Comparison of ENCODE assay signal across 8 cellular contexts in genomic region chr7:100583132-100584045, GRCh38. TPM values are rescaled to one million over a fixed set of nuclear protein-coding genes. Genes with fewer than 3 reads are reported as not detected.
DNase-seq lines count a peak whose midpoint lies in the region; ATAC-seq, FAIRE-seq and TF ChIP-seq lines count a peak whose summit lies in the region.

No MANE protein-coding gene starts in this region.

- H3K9me3 ChIP-seq in T-helper 17 cell (ENCODE audit: control insufficient read depth, low read length, poor library complexity, severe bottlenecking): no peaks in the 10 kb centered on the region
- no peaks in the 10 kb centered on the region for H3K9me3 ChIP-seq in HepG2 (ENCODE audit: low read length)

- TF ChIP-seq EP300 in HepG2 (IDR thresholded peaks at IDR 0.05; ENCODE audit: low read depth in 2 of 2, low read length in 2 of 2) (no peak), HepG2 (CRISPR knock-in tag; IDR thresholded peaks at IDR 0.05; ENCODE audit: borderline replicate concordance) (no peak)

- H3K4me1 Mint-ChIP-seq in GM23338 (peaks cover 27% of the 10 kb centered on the region), T-helper 17 cell (peaks cover 25% of the 10 kb centered on the region)

- peak overlapping the region; percentile 90 for H3K27ac Mint-ChIP-seq in GM23338
- peak overlapping the region; percentile 98 for H3K27ac Mint-ChIP-seq in T-helper 17 cell

- no peak overlapping the region for H2AFZ ChIP-seq in GM23338
- no peak overlapping the region for H2AFZ ChIP-seq in HepG2 (ENCODE audit: low read length)

- no peaks in the 10 kb centered on the region for H3K9me3 Mint-ChIP-seq in GM23338

- DNase-seq in GM23338 (ENCODE audit: low spot score) (peak; percentile 40), T-helper 17 cell (peak in 2 of 3 donors; percentile 28 to 41), brain microvascular endothelial cell (peak; percentile 44), HepG2 (ENCODE audit: low spot score) (no peak), H4 (ENCODE audit: low spot score) (no peak)
- peak; percentile 35 for DNase-seq in stimulated activated CD8-positive, alpha-beta memory T cell treated with anti-CD3 and anti-CD28 coated beads, Interleukin-15, amount 100 ng/mL, for 1 hour (ENCODE audit: low read depth)

- TSS peak; percentile 31 for BruUV-seq in HepG2 (replicated peaks; lab: Mats Ljungman, UMichigan)

- no peak for FAIRE-seq in HepG2 (lab: Jason Lieb, UNC)

- CTCF ChIA-PET in HepG2 (lab: Yijun Ruan, JAX; ENCODE audit: low intra/inter-chr PET ratio, low total read pairs): no interaction called here

- no peak overlapping the region for H3K9ac ChIP-seq in HepG2 (ENCODE audit: insufficient read depth, low read depth, low read length)

- peaks cover 8% of the 10 kb centered on the region; the same call in 1 of the 2 replicates for H4K20me1 ChIP-seq in GM23338 (replicated peaks; ENCODE audit: insufficient read depth)
- H4K20me1 ChIP-seq in HepG2 (ENCODE audit: insufficient read depth, low read length): peaks cover 8% of the 10 kb centered on the region; the same call in 1 of the 2 replicates

- peaks cover 17% of the 10 kb centered on the region for H3K4me1 ChIP-seq in GM23338 (ENCODE audit: insufficient read depth)
- peaks cover 27% of the 10 kb centered on the region for H3K4me1 ChIP-seq in HepG2 (ENCODE audit: insufficient read depth, low read length)

- ATAC-seq in GM23338: no peak
- peak; percentile 2 for ATAC-seq in T-helper 17 cell
- ATAC-seq in HepG2: no peak
- no peak for ATAC-seq in HG03571 (IDR thresholded peaks at IDR 0.05; ENCODE audit: unreplicated experiment)
- no peak for ATAC-seq in HG02973 (IDR thresholded peaks at IDR 0.05; ENCODE audit: unreplicated experiment)

- TF ChIP-seq RAD21 in HepG2 (CRISPR knock-in tag; IDR thresholded peaks at IDR 0.05): no peak

- intact Hi-C loops in HepG2 (cut with micrococcal nuclease; ENCODE audit: unreplicated experiment): no loop called here

- in situ Hi-C loops in brain microvascular endothelial cell (cut with HindIII; ENCODE audit: low pct_ligation_motif_present, low sequenced_read_pairs): no loop called here
- in situ Hi-C loops in HepG2 (cut with HindIII; ENCODE audit: extremely low pct_ligation_motif_present, low pct_unique_long_range_greater_than_20kb): no loop called here

- H3K9me2 ChIP-seq in GM23338 (ENCODE audit: insufficient read depth): no peaks in the 10 kb centered on the region

- H3K36me3 ChIP-seq in GM23338 (ENCODE audit: insufficient read depth): 0 out of 2 replicates have a peak, but pooled peaks cover 4% of the 10 kb centered on the region
- H3K36me3 ChIP-seq in brain microvascular endothelial cell (replicated peaks): peaks cover 39% of the 10 kb centered on the region
- peaks cover 10 to 18% of the 10 kb centered on the region in 2 experiments; a peak in 4 of 5 replicates for H3K36me3 ChIP-seq in HepG2 (replicated peaks in 1 of 2; ENCODE audit: control insufficient read depth in 1 of 2, insufficient read depth in 2 of 2, low read length in 2 of 2)

- POLR2A ChIA-PET in HepG2 (lab: Yijun Ruan, JAX): interaction anchor here (3.5 to 4.1 kb wide), 2 partner anchors 12 to 15 kb away, joined by 33 to 73 read pairs; no protein-coding TSS in a partner anchor

- H3K36me3 Mint-ChIP-seq in GM23338 (ENCODE audit: low read depth): no peaks in the 10 kb centered on the region; the same call in 1 of the 3 replicates
- peaks cover 6% of the 10 kb centered on the region for H3K36me3 Mint-ChIP-seq in T-helper 17 cell (ENCODE audit: low read depth)

- TF ChIP-seq CTCF in GM23338 (conservative IDR thresholded peaks at IDR 0.05; ENCODE audit: low read depth in 2 of 2) (no peak), brain microvascular endothelial cell (IDR thresholded peaks at IDR 0.05; ENCODE audit: low read depth, low read length, missing control alignments) (no peak), HepG2 (CRISPR knock-in tag; IDR thresholded peaks at IDR 0.05) (no peak)

- peaks cover 20% of the 10 kb centered on the region for H3F3A ChIP-seq in GM23338 (replicated peaks; ENCODE audit: low read depth)

- H3K4me3 Mint-ChIP-seq in GM23338: peak overlapping the region; percentile 91
- H3K4me3 Mint-ChIP-seq in T-helper 17 cell: peak overlapping the region; percentile 99

- WGBS in HepG2 (ENCODE audit: low lambda C conversion rate): 92% methylated on average over 21 of the region's 23 CpGs

- H3K79me2 ChIP-seq in GM23338 (replicated peaks; ENCODE audit: insufficient read depth) (peaks cover 21% of the 10 kb centered on the region), HepG2 (ENCODE audit: insufficient read depth, low read length) (peaks cover 6% of the 10 kb centered on the region)

- H3K27me3 ChIP-seq in GM23338 (ENCODE audit: insufficient read depth): peaks cover 7% of the 10 kb centered on the region; the same call in 1 of the 2 replicates
- H3K27me3 ChIP-seq in brain microvascular endothelial cell (replicated peaks): no peaks in the 10 kb centered on the region
- no peaks in the 10 kb centered on the region; a peak in 1 of 5 replicates for H3K27me3 ChIP-seq in HepG2 (ENCODE audit: control insufficient read depth in 1 of 2, insufficient read depth in 2 of 2, low read length in 2 of 2)

- no peak for TF ChIP-seq POLR2A in HepG2 (IDR thresholded peaks at IDR 0.05; ENCODE audit: insufficient read depth in 1 of 2, low read depth in 2 of 2, low read length in 2 of 2)

- H3K4me3 ChIP-seq in GM23338 (peak overlapping the region; percentile 98; the same call in 1 of the 2 replicates), brain microvascular endothelial cell (ENCODE audit: low read depth, low read length) (peak overlapping the region; percentile 74), HepG2 (replicated peaks in 1 of 3; ENCODE audit: insufficient read depth in 1 of 3, low read depth in 2 of 3, low read length in 3 of 3) (no peak overlapping the region)

- H3K27ac ChIP-seq in GM23338 (ENCODE audit: low read depth) (peak overlapping the region; percentile 84; the same call in 1 of the 2 replicates), brain microvascular endothelial cell (peak overlapping the region; percentile 67), HepG2 (ENCODE audit: extremely low read length, insufficient read depth, low read length) (no peak overlapping the region)

- H3K4me2 ChIP-seq in GM23338 (peak overlapping the region; percentile 86), HepG2 (ENCODE audit: low read depth, low read length) (no peak overlapping the region; the same call in 1 of the 2 replicates)

- H3K27me3 Mint-ChIP-seq in GM23338 (ENCODE audit: insufficient read depth, low read depth, poor library complexity) (peaks cover 26% of the 10 kb centered on the region), T-helper 17 cell (no peaks in the 10 kb centered on the region)

RNA-seq across cellular contexts. Expression of gene LRCH4, which starts 2.5 kb away (rescaled TPM):
- 51.0 and 51.5 TPM in 2 replicates for total RNA-seq in GM23338 (2014; rRNA removed; shearing (Covaris generic))
- polyA plus RNA-seq in GM23338 (2016; fragmentation: Nextera tagmentation; extraction: Ambion mirVana): 21.4 and 21.8 TPM in 2 replicates
- total RNA-seq in T-helper 17 cell: 100 to 1,000 TPM; 284 to 305 TPM
- total RNA-seq in HepG2 (2016; rRNA removed; fragmentation: Illumina TruSeq; extraction: Trizol): 2.9 and 7.0 TPM in 2 replicates
- total RNA-seq in HepG2 (2016; cell fraction: cytosol; rRNA removed; fragmentation: Illumina TruSeq; extraction: Trizol; ENCODE audit: low read depth): 10.0 and 10.9 TPM in 2 replicates
- 3.0 and 6.9 TPM in 2 replicates for total RNA-seq in HepG2 (2016; cell fraction: insoluble cytoplasmic fraction; rRNA removed; fragmentation: Illumina TruSeq; extraction: Trizol)
- total RNA-seq in HepG2 (2016; cell fraction: membrane; rRNA removed; fragmentation: Illumina TruSeq; extraction: Trizol): 2.9 and 3.8 TPM in 2 replicates
- total RNA-seq in HepG2 (2016; cell fraction: nucleus; rRNA removed; fragmentation: Illumina TruSeq; extraction: Trizol): 9.9 and 11.5 TPM in 2 replicates
- polyA plus RNA-seq in HepG2 (2011; rRNA removed): 9.3 and 11.1 TPM in 2 replicates
- 1.9 and 2.9 TPM in 2 replicates for polyA plus RNA-seq in HepG2 (2011; cell fraction: cytosol; rRNA removed)
- 106 and 117 TPM in 2 replicates for polyA plus RNA-seq in HepG2 (2011; cell fraction: nucleus; rRNA removed)
- polyA plus RNA-seq in HepG2 (2012): 10.1 and 13.5 TPM in 2 replicates
- 1.1 and 1.2 TPM in 2 replicates for polyA plus RNA-seq in HepG2 (2016; cell fraction: cytosol; fragmentation: Illumina TruSeq; extraction: Trizol; ENCODE audit: low read depth)
- polyA plus RNA-seq in HepG2 (2016; cell fraction: insoluble cytoplasmic fraction; fragmentation: Illumina TruSeq; extraction: Trizol; ENCODE audit: low read depth): 5.9 and 7.3 TPM in 2 replicates
- 1.5 and 2.1 TPM in 2 replicates for polyA plus RNA-seq in HepG2 (2016; cell fraction: membrane; fragmentation: Illumina TruSeq; extraction: Trizol; ENCODE audit: low read depth)
- 38.5 and 39.0 TPM in 2 replicates for polyA plus RNA-seq in HepG2 (2016; cell fraction: nucleus; fragmentation: Illumina TruSeq; extraction: Trizol; ENCODE audit: insufficient read depth, low read depth)
- 11.4 and 13.8 TPM in 2 replicates for polyA minus RNA-seq in HepG2 (2011; rRNA and poly(A)+ RNA removed; ENCODE audit: low replicate concordance)
- 8.0 and 17.6 TPM in 2 replicates for polyA minus RNA-seq in HepG2 (2011; cell fraction: cytosol; rRNA and poly(A)+ RNA removed)
- polyA minus RNA-seq in HepG2 (2011; cell fraction: nucleus; rRNA and poly(A)+ RNA removed): 25.9 and 27.4 TPM in 2 replicates
- total RNA-seq in H4 (2014; rRNA removed; shearing (Covaris generic)): 3.4 TPM in 2 replicates

RNA-seq across cellular contexts. Expression of gene FBXO24, which starts 2.7 kb away (rescaled TPM):
- total RNA-seq in GM23338 (2014; rRNA removed; shearing (Covaris generic)): 0.70 and 2.4 TPM in 2 replicates
- polyA plus RNA-seq in GM23338 (2016; fragmentation: Nextera tagmentation; extraction: Ambion mirVana) (0.82 and 2.1 TPM in 2 replicates), HepG2 (2011; rRNA removed) (0.31 and 0.55 TPM in 2 replicates)
- total RNA-seq in T-helper 17 cell (under 1 TPM; 0.31 to 0.70 TPM), HepG2 (2016; rRNA removed; fragmentation: Illumina TruSeq; extraction: Trizol) (0.13 and 0.20 TPM in 2 replicates)
- 0.18 and 0.61 TPM in 2 replicates for total RNA-seq in HepG2 (2016; cell fraction: cytosol; rRNA removed; fragmentation: Illumina TruSeq; extraction: Trizol; ENCODE audit: low read depth)
- 0.24 TPM in 1 of 2 replicates, not detected in the other for total RNA-seq in HepG2 (2016; cell fraction: insoluble cytoplasmic fraction; rRNA removed; fragmentation: Illumina TruSeq; extraction: Trizol)
- 0.12 and 0.21 TPM in 2 replicates for total RNA-seq in HepG2 (2016; cell fraction: membrane; rRNA removed; fragmentation: Illumina TruSeq; extraction: Trizol)
- 0.56 TPM in 1 of 2 replicates, not detected in the other for total RNA-seq in HepG2 (2016; cell fraction: nucleus; rRNA removed; fragmentation: Illumina TruSeq; extraction: Trizol)
- polyA plus RNA-seq in HepG2 (2011; cell fraction: cytosol; rRNA removed): 0.31 and 0.32 TPM in 2 replicates
- 2.0 and 2.1 TPM in 2 replicates for polyA plus RNA-seq in HepG2 (2011; cell fraction: nucleus; rRNA removed)
- 0.15 and 0.31 TPM in 2 replicates for polyA plus RNA-seq in HepG2 (2012)
- 0.08 and 0.10 TPM in 2 replicates for polyA plus RNA-seq in HepG2 (2016; cell fraction: cytosol; fragmentation: Illumina TruSeq; extraction: Trizol; ENCODE audit: low read depth)
- polyA plus RNA-seq in HepG2 (2016; cell fraction: insoluble cytoplasmic fraction; fragmentation: Illumina TruSeq; extraction: Trizol; ENCODE audit: low read depth): 0.21 and 0.26 TPM in 2 replicates
- polyA plus RNA-seq in HepG2 (2016; cell fraction: membrane; fragmentation: Illumina TruSeq; extraction: Trizol; ENCODE audit: low read depth): 0.14 and 0.22 TPM in 2 replicates
- polyA plus RNA-seq in HepG2 (2016; cell fraction: nucleus; fragmentation: Illumina TruSeq; extraction: Trizol; ENCODE audit: insufficient read depth, low read depth): 0.38 and 0.51 TPM in 2 replicates
- 0.80 and 0.94 TPM in 2 replicates for polyA minus RNA-seq in HepG2 (2011; rRNA and poly(A)+ RNA removed; ENCODE audit: low replicate concordance)
- not detected in 2 replicates for polyA minus RNA-seq in HepG2 (2011; cell fraction: cytosol; rRNA and poly(A)+ RNA removed)
- 0.26 and 0.50 TPM in 2 replicates for polyA minus RNA-seq in HepG2 (2011; cell fraction: nucleus; rRNA and poly(A)+ RNA removed)
- 0.15 TPM in 1 of 2 replicates, not detected in the other for total RNA-seq in H4 (2014; rRNA removed; shearing (Covaris generic))

RNA-seq across cellular contexts. Expression of gene SAP25, which starts 9.7 kb away (rescaled TPM):
- total RNA-seq in GM23338 (2014; rRNA removed; shearing (Covaris generic)): 2.0 and 4.1 TPM in 2 replicates
- 3.8 and 3.9 TPM in 2 replicates for polyA plus RNA-seq in GM23338 (2016; fragmentation: Nextera tagmentation; extraction: Ambion mirVana)
- 10 to 100 TPM; 33.1 to 43.1 TPM for total RNA-seq in T-helper 17 cell
- total RNA-seq in HepG2 (2016; rRNA removed; fragmentation: Illumina TruSeq; extraction: Trizol): 0.15 TPM in 1 of 2 replicates, not detected in the other
- not detected in 2 replicates for total RNA-seq in HepG2 (2016; cell fraction: cytosol; rRNA removed; fragmentation: Illumina TruSeq; extraction: Trizol; ENCODE audit: low read depth)
- not detected in 2 replicates for total RNA-seq in HepG2 (2016; cell fraction: insoluble cytoplasmic fraction; rRNA removed; fragmentation: Illumina TruSeq; extraction: Trizol)
- not detected in 2 replicates for total RNA-seq in HepG2 (2016; cell fraction: membrane; rRNA removed; fragmentation: Illumina TruSeq; extraction: Trizol)
- not detected in 2 replicates for total RNA-seq in HepG2 (2016; cell fraction: nucleus; rRNA removed; fragmentation: Illumina TruSeq; extraction: Trizol)
- 0.20 TPM in 2 replicates for polyA plus RNA-seq in HepG2 (2011; rRNA removed)
- polyA plus RNA-seq in HepG2 (2011; cell fraction: cytosol; rRNA removed): 0.13 TPM in 1 of 2 replicates, not detected in the other
- polyA plus RNA-seq in HepG2 (2011; cell fraction: nucleus; rRNA removed): 2.5 and 2.6 TPM in 2 replicates
- 0.70 and 1.9 TPM in 2 replicates for polyA plus RNA-seq in HepG2 (2012)
- 0.32 and 0.41 TPM in 2 replicates for polyA plus RNA-seq in HepG2 (2016; cell fraction: cytosol; fragmentation: Illumina TruSeq; extraction: Trizol; ENCODE audit: low read depth)
- not detected in 2 replicates for polyA plus RNA-seq in HepG2 (2016; cell fraction: insoluble cytoplasmic fraction; fragmentation: Illumina TruSeq; extraction: Trizol; ENCODE audit: low read depth)
- polyA plus RNA-seq in HepG2 (2016; cell fraction: membrane; fragmentation: Illumina TruSeq; extraction: Trizol; ENCODE audit: low read depth): not detected in 2 replicates
- not detected in 2 replicates for polyA plus RNA-seq in HepG2 (2016; cell fraction: nucleus; fragmentation: Illumina TruSeq; extraction: Trizol; ENCODE audit: insufficient read depth, low read depth)
- polyA minus RNA-seq in HepG2 (2011; rRNA and poly(A)+ RNA removed; ENCODE audit: low replicate concordance): not detected in 2 replicates
- not detected in 2 replicates for polyA minus RNA-seq in HepG2 (2011; cell fraction: cytosol; rRNA and poly(A)+ RNA removed)
- polyA minus RNA-seq in HepG2 (2011; cell fraction: nucleus; rRNA and poly(A)+ RNA removed): not detected in 2 replicates
- total RNA-seq in H4 (2014; rRNA removed; shearing (Covaris generic)): not detected in 2 replicates

RNA-seq across cellular contexts. Expression of gene PCOLCE, which starts 18.8 kb away (rescaled TPM):
- total RNA-seq in GM23338 (2014; rRNA removed; shearing (Covaris generic)): 33.3 and 45.5 TPM in 2 replicates
- polyA plus RNA-seq in GM23338 (2016; fragmentation: Nextera tagmentation; extraction: Ambion mirVana) (70.4 and 81.2 TPM in 2 replicates), HepG2 (2011; rRNA removed) (5.3 and 6.9 TPM in 2 replicates)
- total RNA-seq in T-helper 17 cell (10 to 100 TPM; 12.6 to 14.7 TPM), HepG2 (2016; rRNA removed; fragmentation: Illumina TruSeq; extraction: Trizol) (3.9 and 16.0 TPM in 2 replicates)
- 2.1 and 2.3 TPM in 2 replicates for total RNA-seq in HepG2 (2016; cell fraction: cytosol; rRNA removed; fragmentation: Illumina TruSeq; extraction: Trizol; ENCODE audit: low read depth)
- 3.3 and 18.3 TPM in 2 replicates for total RNA-seq in HepG2 (2016; cell fraction: insoluble cytoplasmic fraction; rRNA removed; fragmentation: Illumina TruSeq; extraction: Trizol)
- 1.9 and 2.0 TPM in 2 replicates for total RNA-seq in HepG2 (2016; cell fraction: membrane; rRNA removed; fragmentation: Illumina TruSeq; extraction: Trizol)
- total RNA-seq in HepG2 (2016; cell fraction: nucleus; rRNA removed; fragmentation: Illumina TruSeq; extraction: Trizol): 20.4 and 23.8 TPM in 2 replicates
- 3.1 and 3.4 TPM in 2 replicates for polyA plus RNA-seq in HepG2 (2011; cell fraction: cytosol; rRNA removed)
- polyA plus RNA-seq in HepG2 (2011; cell fraction: nucleus; rRNA removed): 62.1 and 64.1 TPM in 2 replicates
- polyA plus RNA-seq in HepG2 (2012): 15.6 and 28.9 TPM in 2 replicates
- 3.5 and 3.8 TPM in 2 replicates for polyA plus RNA-seq in HepG2 (2016; cell fraction: cytosol; fragmentation: Illumina TruSeq; extraction: Trizol; ENCODE audit: low read depth)
- 6.3 and 9.1 TPM in 2 replicates for polyA plus RNA-seq in HepG2 (2016; cell fraction: insoluble cytoplasmic fraction; fragmentation: Illumina TruSeq; extraction: Trizol; ENCODE audit: low read depth)
- 3.4 and 3.6 TPM in 2 replicates for polyA plus RNA-seq in HepG2 (2016; cell fraction: membrane; fragmentation: Illumina TruSeq; extraction: Trizol; ENCODE audit: low read depth)
- 81.2 and 84.3 TPM in 2 replicates for polyA plus RNA-seq in HepG2 (2016; cell fraction: nucleus; fragmentation: Illumina TruSeq; extraction: Trizol; ENCODE audit: insufficient read depth, low read depth)
- 1.7 and 2.2 TPM in 2 replicates for polyA minus RNA-seq in HepG2 (2011; rRNA and poly(A)+ RNA removed; ENCODE audit: low replicate concordance)
- 3.4 and 4.9 TPM in 2 replicates for polyA minus RNA-seq in HepG2 (2011; cell fraction: cytosol; rRNA and poly(A)+ RNA removed)
- polyA minus RNA-seq in HepG2 (2011; cell fraction: nucleus; rRNA and poly(A)+ RNA removed): 7.1 and 9.0 TPM in 2 replicates
- total RNA-seq in H4 (2014; rRNA removed; shearing (Covaris generic)): 123 and 180 TPM in 2 replicates

RNA-seq across cellular contexts. Expression of gene MOSPD3, which starts 29.0 kb away (rescaled TPM):
- 15.1 and 15.3 TPM in 2 replicates for total RNA-seq in GM23338 (2014; rRNA removed; shearing (Covaris generic))
- 18.6 and 23.5 TPM in 2 replicates for polyA plus RNA-seq in GM23338 (2016; fragmentation: Nextera tagmentation; extraction: Ambion mirVana)
- total RNA-seq in T-helper 17 cell: 10 to 100 TPM; 16.4 to 16.5 TPM
- total RNA-seq in HepG2 (2016; rRNA removed; fragmentation: Illumina TruSeq; extraction: Trizol): 6.1 and 7.6 TPM in 2 replicates
- total RNA-seq in HepG2 (2016; cell fraction: cytosol; rRNA removed; fragmentation: Illumina TruSeq; extraction: Trizol; ENCODE audit: low read depth): 12.3 and 20.4 TPM in 2 replicates
- 4.0 and 7.0 TPM in 2 replicates for total RNA-seq in HepG2 (2016; cell fraction: insoluble cytoplasmic fraction; rRNA removed; fragmentation: Illumina TruSeq; extraction: Trizol)
- total RNA-seq in HepG2 (2016; cell fraction: membrane; rRNA removed; fragmentation: Illumina TruSeq; extraction: Trizol): 15.9 and 22.1 TPM in 2 replicates
- total RNA-seq in HepG2 (2016; cell fraction: nucleus; rRNA removed; fragmentation: Illumina TruSeq; extraction: Trizol): 4.2 and 6.2 TPM in 2 replicates
- polyA plus RNA-seq in HepG2 (2011; rRNA removed): 8.6 and 8.8 TPM in 2 replicates
- polyA plus RNA-seq in HepG2 (2011; cell fraction: cytosol; rRNA removed): 3.9 and 6.3 TPM in 2 replicates
- 21.4 and 23.3 TPM in 2 replicates for polyA plus RNA-seq in HepG2 (2011; cell fraction: nucleus; rRNA removed)
- 7.9 and 11.0 TPM in 2 replicates for polyA plus RNA-seq in HepG2 (2012)
- polyA plus RNA-seq in HepG2 (2016; cell fraction: cytosol; fragmentation: Illumina TruSeq; extraction: Trizol; ENCODE audit: low read depth): 45.9 and 64.3 TPM in 2 replicates
- 15.6 and 23.4 TPM in 2 replicates for polyA plus RNA-seq in HepG2 (2016; cell fraction: insoluble cytoplasmic fraction; fragmentation: Illumina TruSeq; extraction: Trizol; ENCODE audit: low read depth)
- 47.5 and 59.2 TPM in 2 replicates for polyA plus RNA-seq in HepG2 (2016; cell fraction: membrane; fragmentation: Illumina TruSeq; extraction: Trizol; ENCODE audit: low read depth)
- 17.4 and 18.3 TPM in 2 replicates for polyA plus RNA-seq in HepG2 (2016; cell fraction: nucleus; fragmentation: Illumina TruSeq; extraction: Trizol; ENCODE audit: insufficient read depth, low read depth)
- polyA minus RNA-seq in HepG2 (2011; rRNA and poly(A)+ RNA removed; ENCODE audit: low replicate concordance): 3.9 and 4.7 TPM in 2 replicates
- polyA minus RNA-seq in HepG2 (2011; cell fraction: cytosol; rRNA and poly(A)+ RNA removed): 1.7 and 2.4 TPM in 2 replicates
- 4.5 and 5.2 TPM in 2 replicates for polyA minus RNA-seq in HepG2 (2011; cell fraction: nucleus; rRNA and poly(A)+ RNA removed)
- 10.1 and 18.5 TPM in 2 replicates for total RNA-seq in H4 (2014; rRNA removed; shearing (Covaris generic))

Comparison
In these comparisons a context has a peak if more than half of its experiments do, and no peak if none do; other contexts are left out.
1. DNase-seq: peak in GM23338 (single experiment), T-helper 17 cell (2 of 3), brain microvascular endothelial cell (single experiment) and stimulated activated CD8-positive, alpha-beta memory T cell treated with anti-CD3 and anti-CD28 coated beads, Interleukin-15, amount 100 ng/mL, for 1 hour (single experiment); none in HepG2 (single experiment) and H4 (single experiment).
2. H3K4me3 ChIP-seq: peak in GM23338 (single experiment) and brain microvascular endothelial cell (single experiment); none in HepG2 (0 of 3).